In the genomic region with DNA sequence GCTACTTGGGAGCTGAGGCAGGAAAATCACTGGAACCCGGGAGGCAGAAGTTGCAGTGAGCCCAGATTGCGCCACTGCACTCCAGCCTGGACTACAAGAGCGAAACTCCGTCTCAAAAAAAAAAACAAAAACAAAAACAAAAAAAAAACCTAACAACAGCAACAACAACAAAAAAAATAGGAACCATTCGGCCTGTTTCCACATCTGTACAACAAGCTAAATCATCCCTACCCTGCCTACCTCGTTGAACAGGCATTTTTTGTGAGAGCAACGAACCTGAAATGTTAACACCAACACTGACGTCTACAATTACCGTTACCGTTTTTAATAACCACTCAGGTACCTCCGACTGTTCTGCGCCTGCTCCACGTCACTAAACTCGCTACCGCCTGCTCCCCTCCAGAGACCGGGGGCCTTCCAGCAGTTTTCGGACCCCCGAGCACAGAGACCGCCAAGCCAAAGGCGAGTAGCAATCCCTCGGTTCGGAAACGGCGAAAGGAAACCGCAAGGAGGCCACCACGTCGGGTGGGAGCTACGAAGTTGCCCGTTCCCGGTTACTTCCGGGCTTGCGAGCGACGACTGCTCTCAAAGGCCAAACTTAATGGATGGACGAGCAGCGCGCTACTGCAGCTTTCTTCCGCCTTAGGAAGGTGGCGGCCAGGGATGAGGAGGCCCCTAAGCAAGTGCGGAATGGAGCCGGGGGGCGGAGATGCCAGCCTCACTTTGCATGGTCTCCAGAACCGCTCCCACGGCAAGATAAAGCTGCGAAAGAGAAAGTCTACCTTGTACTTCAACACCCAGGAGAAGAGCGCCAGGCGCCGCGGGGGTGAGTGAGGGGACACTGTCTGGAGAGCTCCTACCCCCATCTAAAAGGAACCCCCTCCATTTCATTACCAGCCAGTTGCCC, we compare ENCODE assay signal across 1 cellular context.
TF ChIP-seq lines count a peak whose summit lies in the region.

TSS of gene PIGB (plus strand) at position 635 of the 907 bp plus-strand sequence. CDS start at position 664, 29 bp downstream.
TSS of gene PIGBOS1 (minus strand) at position 536 of the 907 bp plus-strand sequence. CDS start 1,331 bp downstream, outside the sequence.

TF ChIP-seq in HepG2, 621 proteins besides CTCF, POLR2A, EP300 and RAD21 (continued from another document):
- TF ChIP-seq ZBTB14 (CRISPR knock-in tag; IDR thresholded peaks at IDR 0.05) (no peak), ZNF782 (CRISPR knock-in tag; IDR thresholded peaks at IDR 0.05; ENCODE audit: borderline replicate concordance) (peak; percentile 94; the same call in 1 of the 2 replicates), SNAI1 (CRISPR knock-in tag; IDR thresholded peaks at IDR 0.05; ENCODE audit: borderline replicate concordance) (peak; percentile 81; the same call in 1 of the 2 replicates), MAFF (IDR thresholded peaks at IDR 0.05; ENCODE audit: low read depth, low read length) (no peak), MYC (CRISPR knock-in tag; IDR thresholded peaks at IDR 0.05; ENCODE audit: borderline replicate concordance) (peak; percentile 81; the same call in 1 of the 2 replicates), RFXANK (CRISPR knock-in tag; IDR thresholded peaks at IDR 0.05) (peak; percentile 21; the same call in 1 of the 2 replicates), GATAD1 (CRISPR knock-in tag; IDR thresholded peaks at IDR 0.05) (peak; percentile 91), ZMYM4 (CRISPR knock-in tag; IDR thresholded peaks at IDR 0.05) (peak; percentile 96), THAP11 (CRISPR knock-in tag; IDR thresholded peaks at IDR 0.05) (peak; percentile 91), ZSCAN9 (CRISPR knock-in tag; IDR thresholded peaks at IDR 0.05; ENCODE audit: borderline replicate concordance) (peak; percentile 88; the same call in 1 of the 2 replicates), SMARCE1 (IDR thresholded peaks at IDR 0.05; ENCODE audit: borderline replicate concordance) (no peak), ZNF317 (CRISPR knock-in tag; IDR thresholded peaks at IDR 0.05) (no peak), ZNF274 (CRISPR knock-in tag; IDR thresholded peaks at IDR 0.05) (peak; percentile 52; the same call in 1 of the 2 replicates), ONECUT2 (CRISPR knock-in tag; IDR thresholded peaks at IDR 0.05) (no peak), ZNF441 (CRISPR knock-in tag; IDR thresholded peaks at IDR 0.05; ENCODE audit: borderline replicate concordance) (peak; percentile 87), ZNF205 (CRISPR knock-in tag; IDR thresholded peaks at IDR 0.05) (peak; percentile 72; the same call in 1 of the 2 replicates), REPIN1 (CRISPR knock-in tag; IDR thresholded peaks at IDR 0.05; ENCODE audit: borderline replicate concordance, low read depth) (peak; percentile 76; the same call in 1 of the 2 replicates)
- TF ChIP-seq, protein P1, sequence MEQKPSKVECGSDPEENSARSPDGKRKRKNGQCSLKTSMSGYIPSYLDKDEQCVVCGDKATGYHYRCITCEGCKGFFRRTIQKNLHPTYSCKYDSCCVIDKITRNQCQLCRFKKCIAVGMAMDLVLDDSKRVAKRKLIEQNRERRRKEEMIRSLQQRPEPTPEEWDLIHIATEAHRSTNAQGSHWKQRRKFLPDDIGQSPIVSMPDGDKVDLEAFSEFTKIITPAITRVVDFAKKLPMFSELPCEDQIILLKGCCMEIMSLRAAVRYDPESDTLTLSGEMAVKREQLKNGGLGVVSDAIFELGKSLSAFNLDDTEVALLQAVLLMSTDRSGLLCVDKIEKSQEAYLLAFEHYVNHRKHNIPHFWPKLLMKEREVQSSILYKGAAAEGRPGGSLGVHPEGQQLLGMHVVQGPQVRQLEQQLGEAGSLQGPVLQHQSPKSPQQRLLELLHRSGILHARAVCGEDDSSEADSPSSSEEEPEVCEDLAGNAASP (CRISPR knock-in tag; IDR thresholded peaks at IDR 0.05; ENCODE audit: borderline replicate concordance): peak; percentile 49
- TF ChIP-seq, protein P2, sequence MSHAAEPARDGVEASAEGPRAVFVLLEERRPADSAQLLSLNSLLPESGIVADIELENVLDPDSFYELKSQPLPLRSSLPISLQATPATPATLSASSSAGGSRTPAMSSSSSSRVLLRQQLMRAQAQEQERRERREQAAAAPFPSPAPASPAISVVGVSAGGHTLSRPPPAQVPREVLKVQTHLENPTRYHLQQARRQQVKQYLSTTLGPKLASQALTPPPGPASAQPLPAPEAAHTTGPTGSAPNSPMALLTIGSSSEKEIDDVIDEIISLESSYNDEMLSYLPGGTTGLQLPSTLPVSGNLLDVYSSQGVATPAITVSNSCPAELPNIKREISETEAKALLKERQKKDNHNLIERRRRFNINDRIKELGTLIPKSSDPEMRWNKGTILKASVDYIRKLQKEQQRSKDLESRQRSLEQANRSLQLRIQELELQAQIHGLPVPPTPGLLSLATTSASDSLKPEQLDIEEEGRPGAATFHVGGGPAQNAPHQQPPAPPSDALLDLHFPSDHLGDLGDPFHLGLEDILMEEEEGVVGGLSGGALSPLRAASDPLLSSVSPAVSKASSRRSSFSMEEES (CRISPR knock-in tag; IDR thresholded peaks at IDR 0.05): peak; percentile 51; the same call in 1 of the 2 replicates
- TF ChIP-seq, protein P3, sequence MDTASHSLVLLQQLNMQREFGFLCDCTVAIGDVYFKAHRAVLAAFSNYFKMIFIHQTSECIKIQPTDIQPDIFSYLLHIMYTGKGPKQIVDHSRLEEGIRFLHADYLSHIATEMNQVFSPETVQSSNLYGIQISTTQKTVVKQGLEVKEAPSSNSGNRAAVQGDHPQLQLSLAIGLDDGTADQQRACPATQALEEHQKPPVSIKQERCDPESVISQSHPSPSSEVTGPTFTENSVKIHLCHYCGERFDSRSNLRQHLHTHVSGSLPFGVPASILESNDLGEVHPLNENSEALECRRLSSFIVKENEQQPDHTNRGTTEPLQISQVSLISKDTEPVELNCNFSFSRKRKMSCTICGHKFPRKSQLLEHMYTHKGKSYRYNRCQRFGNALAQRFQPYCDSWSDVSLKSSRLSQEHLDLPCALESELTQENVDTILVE (CRISPR knock-in tag; IDR thresholded peaks at IDR 0.05): peak; percentile 90
